22 cellular contexts compared by ENCODE assay signal in genomic region chr4:137812258-137812657, GRCh38.
"Had no signal": no experiment of that assay in that cellular context is flagged by ENCODE, and none has a peak within 500 bp of the region (broad histone marks: within the 10 kb centered on the region; RNA-seq: fewer than 3 reads in every experiment).

No MANE protein-coding gene starts in this region.

- H3K27ac ChIP-seq: HL-60 had no signal

- DNase-seq: KBM-7; MV-4-11; NCI-H1048; NCI-H1105; NCI-H1417; NCI-H1436 treated with DMSO at 0.1 percent for 48 hours; NCI-H1694 treated with DMSO at 0.1 percent for 48 hours; NCI-H1930; NCI-H2081; NCI-H2107; NCI-H2227 treated with DMSO at 0.1 percent for 48 hours; NCI-H510A; NCI-H524 treated with DMSO at 0.1 percent for 48 hours; NCI-H69; NCI-H774; NK-92 treated with Interleukin-12 subunit alpha and Interleukin-12 subunit beta, amount 100 ng/mL, for 24 hours; Right ventricle myocardium superior; RPMI8226; SIG-M5; T-helper 1 cell had no signal

- ATAC-seq: SK-N-SH treated with all-trans-retinoic acid at 6 μM for 48 hours had no signal
